Comparison of ENCODE assay signal across 25 cellular contexts in the genomic region with DNA sequence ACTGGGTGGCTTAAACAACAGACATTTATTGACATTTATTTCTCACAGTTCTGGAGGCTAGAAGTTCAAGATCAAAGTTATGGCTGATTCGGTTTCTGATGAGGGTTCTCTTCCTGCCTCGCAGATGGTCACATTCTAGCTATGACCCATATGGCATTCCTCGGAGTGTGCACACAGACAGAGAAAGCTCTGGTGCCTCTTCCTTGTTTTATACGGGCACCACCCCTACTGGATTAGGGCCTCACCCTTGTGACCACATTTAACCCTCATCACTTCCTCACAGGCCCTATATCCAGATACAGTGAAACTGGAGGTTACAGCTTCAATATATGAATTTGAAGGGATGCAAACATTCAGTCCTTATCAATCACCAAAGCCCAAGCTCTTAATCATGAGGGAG.
DNase-seq lines count a peak whose midpoint lies in the region; ATAC-seq and FAIRE-seq lines count a peak whose summit lies in the region.
"Had no signal": no experiment of that assay in that cellular context is flagged by ENCODE, and none has a peak within 500 bp of the region (broad histone marks: within the 10 kb centered on the region; RNA-seq: fewer than 3 reads in every experiment).

No MANE protein-coding gene starts in this region.

- no peak overlapping the region for H3K27ac ChIP-seq in small intestine (ENCODE audit: low read depth in 1 of 2, low read length in 1 of 2)
- H3K27ac ChIP-seq: SK-N-MC had no signal

- no peaks in the 10 kb centered on the region for H3K36me3 ChIP-seq in small intestine (ENCODE audit: control insufficient read depth in 2 of 2, insufficient read depth in 2 of 2, low read length in 2 of 2)

- FAIRE-seq in small intestine (lab: Jason Lieb, UNC): no peak
- FAIRE-seq: GM19239, H54 had no signal

- DNase-seq in NOMO-1 (lab: John Stamatoyannopoulos, UW; ENCODE audit: unreplicated experiment in 2 of 2) (peak; percentile 11 to 21), NOMO-1 treated with dmso at 0.1 percent for 144 hours (lab: John Stamatoyannopoulos, UW; ENCODE audit: unreplicated experiment) (no peak), MV-4-11 (lab: John Stamatoyannopoulos, UW) (peak; percentile 86), small intestine (peak; percentile 25), nucleus accumbens (lab: John Stamatoyannopoulos, UW) (no peak), iPS-NIHi7 (ENCODE audit: extremely low spot score) (no peak)
- DNase-seq: AML-193; C1 segment of cervical spinal cord; Calu3; CD8-positive, alpha-beta T cell; DMS153; GDM1; KG1; NCI-H1105 treated with DMSO at 0.1 percent for 48 hours; NCI-H2029 treated with DMSO at 0.1 percent for 48 hours; NCI-H345; NCI-H774; NK-92 treated with Interleukin-12 subunit alpha and Interleukin-12 subunit beta, amount 100 ng/mL, for 24 hours; PC-3; Right ventricle myocardium superior had no signal

- H3K9me3 ChIP-seq in small intestine (ENCODE audit: control insufficient read depth, low read depth): no peaks in the 10 kb centered on the region

- H3K4me1 ChIP-seq in small intestine (ENCODE audit: control insufficient read depth in 2 of 2, insufficient read depth in 1 of 2, low read depth in 1 of 2, low read length in 1 of 2): no peaks in the 10 kb centered on the region

- H3K4me3 ChIP-seq in small intestine (ENCODE audit: low read depth in 1 of 2, low read length in 2 of 2): no peak overlapping the region
- H3K4me3 ChIP-seq: SK-N-MC had no signal

- ATAC-seq in esophagus mucosa (peak; percentile 76), HG02884 (IDR thresholded peaks at IDR 0.05; ENCODE audit: unreplicated experiment) (no peak)
- ATAC-seq: CD8-positive, alpha-beta T cell; PC-3 had no signal

- WGBS in small intestine, 3 donors: 65 to 76% (median 70%) methylated on average over 4 of the region's 4 CpGs

- H3K27me3 ChIP-seq in small intestine (ENCODE audit: control insufficient read depth in 2 of 2, insufficient read depth in 2 of 2, low read length in 2 of 2): peaks cover 0 to 3% of the 10 kb centered on the region in 2 donors

Comparison
In these comparisons a context has a peak if more than half of its experiments do, and no peak if none do; other contexts are left out.
1. DNase-seq: peak in NOMO-1 (2 of 2), MV-4-11 (single experiment) and small intestine (single experiment); none in NOMO-1 treated with dmso at 0.1 percent for 144 hours (single experiment), nucleus accumbens (0 of 56) and iPS-NIHi7 (single experiment).